Comparison of ENCODE assay signal across 8 cellular contexts in the genomic region with DNA sequence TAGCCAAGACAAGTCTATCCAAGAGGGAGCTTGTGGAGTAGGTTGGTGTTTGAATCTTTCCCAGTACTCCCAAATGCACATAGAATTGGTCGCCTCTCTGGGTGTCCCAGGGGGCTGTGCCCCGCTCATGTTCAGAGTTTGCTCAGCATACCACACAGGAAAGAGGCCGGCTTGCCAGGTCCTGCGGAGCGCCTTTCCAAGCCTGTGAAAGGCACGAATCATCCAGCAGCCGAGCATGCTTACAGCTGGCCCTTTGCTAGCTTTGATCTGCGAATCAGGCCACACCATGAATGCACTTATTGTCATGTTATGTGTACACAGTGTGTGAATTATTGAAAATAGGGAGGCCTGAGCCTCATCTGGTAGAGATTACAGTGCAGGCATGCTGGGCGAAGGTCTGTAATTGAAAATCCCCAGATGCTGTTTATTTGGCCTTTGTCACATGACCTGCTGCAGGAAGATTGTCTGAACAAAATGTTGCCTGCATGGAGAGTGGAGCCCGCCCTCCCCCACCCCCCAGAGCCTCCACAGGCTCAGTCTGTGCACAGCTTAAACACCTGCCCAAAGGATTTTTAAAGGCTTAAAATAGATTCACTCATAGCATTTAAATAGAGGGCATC.
DNase-seq lines count a peak whose midpoint lies in the region; ATAC-seq and TF ChIP-seq lines count a peak whose summit lies in the region.

No MANE protein-coding gene starts in this region.

- H3K4me3 ChIP-seq in IMR-90 (ENCODE audit: insufficient read depth, low read depth, low read length) (no peak overlapping the region), RWPE2 (ENCODE audit: severe bottlenecking) (no peak overlapping the region), right cardiac atrium (ENCODE audit: low read length) (no peak overlapping the region)

- no peak overlapping the region for H3K9ac ChIP-seq in IMR-90 (ENCODE audit: low read depth, low read length)

- H3K9me1 ChIP-seq in IMR-90 (ENCODE audit: insufficient read depth, low read length) = peaks cover 32% of the 10 kb centered on the region

- dilution Hi-C loops in IMR-90 (cut with HindIII; ENCODE audit: low sequenced_read_pairs, unreplicated experiment) = no loop called here

- no peak overlapping the region for H2AK9ac ChIP-seq in IMR-90 (replicated peaks; ENCODE audit: low read depth, low read length, poor library complexity)

- H3K79me1 ChIP-seq in IMR-90 (ENCODE audit: low read depth in 1 of 2, low read length in 2 of 2) = peaks cover 40 to 88% of the 10 kb centered on the region in 2 experiments

- peak; percentile 67 for ATAC-seq in IMR-90 (ENCODE audit: low read depth)
- peak; percentile 22; the same call in 1 of the 3 replicates for ATAC-seq in RWPE2 (ENCODE audit: low read depth)
- ATAC-seq in right cardiac atrium = peak; percentile 28 to 57
- no peak for ATAC-seq in stimulated activated memory B cell treated with anti-CD40 and anti-IgM and Interleukin-4, amounts not matched to agents 10 μg/mL and 1 μg/mL and 100 μg/mL, for 72 hours
- ATAC-seq in GM19023 (IDR thresholded peaks at IDR 0.05; ENCODE audit: unreplicated experiment) = no peak
- no peak for ATAC-seq in HG03442 (IDR thresholded peaks at IDR 0.05; ENCODE audit: unreplicated experiment)

- no peak overlapping the region for H2BK15ac ChIP-seq in IMR-90 (ENCODE audit: low read depth, low read length)

- no peaks in the 10 kb centered on the region for H3K36me3 Mint-ChIP-seq in stimulated activated memory B cell treated with anti-CD40 and anti-IgM and Interleukin-4, amounts not matched to agents 10 μg/mL and 1 μg/mL and 100 μg/mL, for 72 hours

- no peak overlapping the region for H2AK5ac ChIP-seq in IMR-90 (ENCODE audit: low read depth, low read length)

- no peak overlapping the region for H2BK120ac ChIP-seq in IMR-90 (ENCODE audit: low read depth, low read length)

- H3K4me1 Mint-ChIP-seq in stimulated activated memory B cell treated with anti-CD40 and anti-IgM and Interleukin-4, amounts not matched to agents 10 μg/mL and 1 μg/mL and 100 μg/mL, for 72 hours = no peaks in the 10 kb centered on the region

- no peak overlapping the region for H2AFZ ChIP-seq in IMR-90 (replicated peaks; ENCODE audit: low read length, poor library complexity)

- DNase-seq in IMR-90 = peak; percentile 78
- no peak for DNase-seq in RWPE2 (ENCODE audit: low spot score)
- peak; percentile 25 to 68 (median 65) for DNase-seq in right cardiac atrium
- no peak for DNase-seq in stimulated activated CD4-positive, alpha-beta T cell treated with anti-CD3 and anti-CD28 coated beads, Interleukin-12 subunit alpha, Interleukin-12 subunit beta, amount 100 ng/mL, for 4 hours

- H3K23ac ChIP-seq in IMR-90 (ENCODE audit: low read depth, low read length) = 0 out of 2 replicates have a peak overlapping the region, but pooled peaks have one; percentile 7

- intact Hi-C loops in IMR-90 (cut with micrococcal nuclease) = no loop called here
- intact Hi-C loops in right cardiac atrium (cut with DNase I) = no loop called here

- TF ChIP-seq RAD21 in IMR-90 (IDR thresholded peaks at IDR 0.05; ENCODE audit: low read length) = no peak

- WGBS in IMR-90 (ENCODE audit: extremely low coverage in 2 of 2, insufficient read length in 1 of 2), 2 experiments = 17% methylated on average over 1 of the region's 10 CpGs; no CpG with 5 or more reads in 1 of the 2 experiments
- 43% methylated on average over 10 of the region's 10 CpGs for WGBS in right cardiac atrium

- no peak overlapping the region for H3K27ac Mint-ChIP-seq in stimulated activated memory B cell treated with anti-CD40 and anti-IgM and Interleukin-4, amounts not matched to agents 10 μg/mL and 1 μg/mL and 100 μg/mL, for 72 hours

- CTCF ChIA-PET in IMR-90 (lab: Yijun Ruan, JAX) = no interaction called here

- peak overlapping the region; percentile 8 for H3K4me2 ChIP-seq in IMR-90 (ENCODE audit: low read depth, low read length)

- peaks cover 85% of the 10 kb centered on the region for H4K20me1 ChIP-seq in IMR-90 (ENCODE audit: insufficient read depth, low read length)

- no peak overlapping the region for H2BK5ac ChIP-seq in IMR-90 (ENCODE audit: low read depth, low read length, poor library complexity, severe bottlenecking)

- H3K27me3 ChIP-seq in IMR-90 (ENCODE audit: control insufficient read depth, insufficient read depth, low read length) (no peaks in the 10 kb centered on the region), RWPE2 (ENCODE audit: insufficient read depth, poor library complexity, severe bottlenecking) (no peaks in the 10 kb centered on the region), right cardiac atrium (ENCODE audit: control insufficient read depth, insufficient read depth) (no peaks in the 10 kb centered on the region)

- no TSS peak for BruUV-seq in IMR-90 (replicated peaks; lab: Mats Ljungman, UMichigan)

- H3K56ac ChIP-seq in IMR-90 (ENCODE audit: extremely low read depth, insufficient read depth, low read length) = no peak overlapping the region

- TF ChIP-seq POLR2A in IMR-90 (IDR thresholded peaks at IDR 0.05; ENCODE audit: low read depth, low read length) = no peak

- no peak overlapping the region for H4K91ac ChIP-seq in IMR-90 (ENCODE audit: insufficient read depth, low read depth, low read length)

- H3K4me1 ChIP-seq in IMR-90 (ENCODE audit: control insufficient read depth, insufficient read depth, low read length) = peaks cover 23% of the 10 kb centered on the region
- H3K4me1 ChIP-seq in RWPE2 (ENCODE audit: insufficient read depth, poor library complexity, severe bottlenecking) = peaks cover 28% of the 10 kb centered on the region
- H3K4me1 ChIP-seq in right cardiac atrium (ENCODE audit: control insufficient read depth, insufficient read depth, low read length) = peaks cover 17% of the 10 kb centered on the region

- H3K18ac ChIP-seq in IMR-90 (ENCODE audit: low read depth, low read length) = no peak overlapping the region

- H3K27me3 Mint-ChIP-seq in stimulated activated memory B cell treated with anti-CD40 and anti-IgM and Interleukin-4, amounts not matched to agents 10 μg/mL and 1 μg/mL and 100 μg/mL, for 72 hours = peaks cover 3% of the 10 kb centered on the region

- H3K14ac ChIP-seq in IMR-90 (replicated peaks; ENCODE audit: low read depth, low read length) = peak overlapping the region; percentile 40; the same call in 1 of the 2 replicates

- H3K27ac ChIP-seq in IMR-90 (ENCODE audit: insufficient read depth, low read length) (peak overlapping the region; percentile 13; the same call in 1 of the 2 replicates), RWPE2 (ENCODE audit: poor library complexity, severe bottlenecking) (peak overlapping the region; percentile 5), right cardiac atrium (ENCODE audit: low read length) (peak overlapping the region; percentile 76), temporal lobe (ENCODE audit: low read depth, low read length) (peak overlapping the region; percentile 19)

- H3K4me3 Mint-ChIP-seq in stimulated activated memory B cell treated with anti-CD40 and anti-IgM and Interleukin-4, amounts not matched to agents 10 μg/mL and 1 μg/mL and 100 μg/mL, for 72 hours = no peak overlapping the region

- POLR2A ChIA-PET in IMR-90 (lab: Charles Lee; ENCODE audit: unreplicated experiment) = no interaction called here

- no peaks in the 10 kb centered on the region for H3K36me3 ChIP-seq in IMR-90 (ENCODE audit: control insufficient read depth, insufficient read depth, low read length)
- H3K36me3 ChIP-seq in RWPE2 (ENCODE audit: low read depth) = no peaks in the 10 kb centered on the region

- H3K9me3 Mint-ChIP-seq in stimulated activated memory B cell treated with anti-CD40 and anti-IgM and Interleukin-4, amounts not matched to agents 10 μg/mL and 1 μg/mL and 100 μg/mL, for 72 hours = no peaks in the 10 kb centered on the region

- peak overlapping the region in 1 of 2 experiments; percentile 32; a peak in 1 of 4 replicates for H4K8ac ChIP-seq in IMR-90 (ENCODE audit: low read depth in 2 of 2, low read length in 2 of 2)

- H3K9me3 ChIP-seq in IMR-90 (ENCODE audit: control insufficient read depth, insufficient read depth, low read length) = no peaks in the 10 kb centered on the region
- H3K9me3 ChIP-seq in RWPE2 (ENCODE audit: severe bottlenecking) = no peaks in the 10 kb centered on the region
- H3K9me3 ChIP-seq in right cardiac atrium (ENCODE audit: control insufficient read depth, low read length) = no peaks in the 10 kb centered on the region

- H2BK20ac ChIP-seq in IMR-90 (ENCODE audit: low read depth, low read length) = no peak overlapping the region

- H4K5ac ChIP-seq in IMR-90 (ENCODE audit: low read depth, low read length) = no peak overlapping the region

- in situ Hi-C loops in IMR-90 (cut with MboI; ENCODE audit: low sequenced_read_pairs) = no loop called here

- TF ChIP-seq CTCF in IMR-90 (conservative IDR thresholded peaks at IDR 0.05; ENCODE audit: low read depth, low read length) (no peak), RWPE2 (IDR thresholded peaks at IDR 0.05; ENCODE audit: poor library complexity, severe bottlenecking) (no peak)

- 0 out of 2 replicates have a peak overlapping the region, but pooled peaks have one; percentile 9 for H3K4ac ChIP-seq in IMR-90 (ENCODE audit: low read depth, low read length)

TF ChIP-seq in IMR-90, 13 proteins besides CTCF, POLR2A, EP300 and RAD21:
- no peak for TF ChIP-seq MAZ (IDR thresholded peaks at IDR 0.05; ENCODE audit: borderline replicate concordance, low read depth, low read length)
- TF ChIP-seq, protein P1, sequence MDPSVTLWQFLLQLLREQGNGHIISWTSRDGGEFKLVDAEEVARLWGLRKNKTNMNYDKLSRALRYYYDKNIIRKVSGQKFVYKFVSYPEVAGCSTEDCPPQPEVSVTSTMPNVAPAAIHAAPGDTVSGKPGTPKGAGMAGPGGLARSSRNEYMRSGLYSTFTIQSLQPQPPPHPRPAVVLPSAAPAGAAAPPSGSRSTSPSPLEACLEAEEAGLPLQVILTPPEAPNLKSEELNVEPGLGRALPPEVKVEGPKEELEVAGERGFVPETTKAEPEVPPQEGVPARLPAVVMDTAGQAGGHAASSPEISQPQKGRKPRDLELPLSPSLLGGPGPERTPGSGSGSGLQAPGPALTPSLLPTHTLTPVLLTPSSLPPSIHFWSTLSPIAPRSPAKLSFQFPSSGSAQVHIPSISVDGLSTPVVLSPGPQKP (IDR thresholded peaks at IDR 0.05; ENCODE audit: borderline replicate concordance, low read depth, low read length) = no peak
- no peak for TF ChIP-seq CHD1 (IDR thresholded peaks at IDR 0.05; ENCODE audit: low read depth, low read length)
- no peak for TF ChIP-seq CEBPB (IDR thresholded peaks at IDR 0.05; ENCODE audit: low read depth, low read length)

Comparison
In these comparisons a context has a peak if more than half of its experiments do, and no peak if none do; other contexts are left out.
1. ATAC-seq: peak in IMR-90 (single experiment), RWPE2 (single experiment) and right cardiac atrium (2 of 2); none in stimulated activated memory B cell treated with anti-CD40 and anti-IgM and Interleukin-4, amounts not matched to agents 10 μg/mL and 1 μg/mL and 100 μg/mL, for 72 hours (single experiment), GM19023 (single experiment) and HG03442 (single experiment).
2. DNase-seq: peak in IMR-90 (single experiment) and right cardiac atrium (3 of 3); none in RWPE2 (single experiment) and stimulated activated CD4-positive, alpha-beta T cell treated with anti-CD3 and anti-CD28 coated beads, Interleukin-12 subunit alpha, Interleukin-12 subunit beta, amount 100 ng/mL, for 4 hours (single experiment).
3. H3K27ac ChIP-seq: peak in every context shown above with its lines; median percentile 76 in right cardiac atrium; 19 in temporal lobe; 13 in IMR-90; 5 in RWPE2.